In genomic region chr18:26057208-26057821, GRCh38 we compare ENCODE assay signal across 16 cellular contexts. TPM values are rescaled to one million over a fixed set of nuclear protein-coding genes. Genes with fewer than 3 reads are reported as not detected.
DNase-seq lines count a peak whose midpoint lies in the region; ATAC-seq and TF ChIP-seq lines count a peak whose summit lies in the region.
"Had no signal": no experiment of that assay in that cellular context is flagged by ENCODE, and none has a peak within 500 bp of the region (broad histone marks: within the 10 kb centered on the region; RNA-seq: fewer than 3 reads in every experiment).

No MANE protein-coding gene starts in this region.

- DNase-seq in activated naive CD8-positive, alpha-beta T cell treated with anti-CD3 and anti-CD28 coated beads, Interleukin-2, amount 50 U/mL, for 24 hours: no peak
- DNase-seq in activated naive CD8-positive, alpha-beta T cell treated with anti-CD3 and anti-CD28 coated beads for 36 hours: no peak
- DNase-seq in astrocyte of the hippocampus (ENCODE audit: low read depth, low spot score): peak; percentile 48
- DNase-seq in hepatocyte (ENCODE audit: low spot score): peak; percentile 25
- DNase-seq in trophoblast cell: peak; percentile 86
- no peak for DNase-seq in middle frontal gyrus (ENCODE audit: extremely low spot score, low spot score)
- DNase-seq in left lung: no peak
- DNase-seq: activated CD4-positive, alpha-beta memory T cell treated with anti-CD3 and anti-CD28 coated beads, Interleukin-2, amount 10 ng/mL, durations not matched to agents 7 days and 5 days; activated effector memory CD4-positive, alpha-beta T cell treated with Interleukin-2 at 50 U/mL for 16 hours; Caco-2; foreskin melanocyte; NCI-H2081; NCI-H524 treated with DMSO at 0.1 percent for 48 hours had no signal

- H4K91ac ChIP-seq in trophoblast cell (ENCODE audit: low read depth, low read length): no peak overlapping the region

- no peak overlapping the region for H2BK12ac ChIP-seq in trophoblast cell (ENCODE audit: low read length)

- H4K12ac ChIP-seq in trophoblast cell (ENCODE audit: low read depth, low read length): no peak overlapping the region

- peak; percentile 24 for ATAC-seq in activated naive CD8-positive, alpha-beta T cell treated with anti-CD3 and anti-CD28 coated beads, Interleukin-2, amount 50 U/mL, for 24 hours
- ATAC-seq in left lung: no peak
- ATAC-seq in GM21619 (IDR thresholded peaks at IDR 0.05; ENCODE audit: unreplicated experiment): no peak
- ATAC-seq: HCT116, Panc1 had no signal

- peaks cover 31% of the 10 kb centered on the region for H3K4me1 Mint-ChIP-seq in activated naive CD8-positive, alpha-beta T cell treated with anti-CD3 and anti-CD28 coated beads, Interleukin-2, amount 50 U/mL, for 24 hours
- peaks cover 19% of the 10 kb centered on the region for H3K4me1 Mint-ChIP-seq in activated naive CD8-positive, alpha-beta T cell treated with anti-CD3 and anti-CD28 coated beads for 36 hours
- H3K4me1 Mint-ChIP-seq: activated CD4-positive, alpha-beta memory T cell treated with anti-CD3 and anti-CD28 coated beads, Interleukin-2, amount 10 ng/mL, durations not matched to agents 7 days and 5 days had no signal

- TF ChIP-seq CTCF in hepatocyte (IDR thresholded peaks at IDR 0.05; ENCODE audit: poor library complexity) (no peak), left lung (IDR thresholded peaks at IDR 0.05) (no peak)

- no peaks in the 10 kb centered on the region for H3K27me3 Mint-ChIP-seq in activated naive CD8-positive, alpha-beta T cell treated with anti-CD3 and anti-CD28 coated beads, Interleukin-2, amount 50 U/mL, for 24 hours
- H3K27me3 Mint-ChIP-seq in activated naive CD8-positive, alpha-beta T cell treated with anti-CD3 and anti-CD28 coated beads for 36 hours: no peaks in the 10 kb centered on the region
- H3K27me3 Mint-ChIP-seq: activated CD4-positive, alpha-beta memory T cell treated with anti-CD3 and anti-CD28 coated beads, Interleukin-2, amount 10 ng/mL, durations not matched to agents 7 days and 5 days had no signal

- H2AFZ ChIP-seq in hepatocyte: no peak overlapping the region
- H2AFZ ChIP-seq in trophoblast cell (ENCODE audit: insufficient read depth, low read length, poor library complexity): no peak overlapping the region

- no peak overlapping the region for H3K9ac ChIP-seq in trophoblast cell (ENCODE audit: low read length)

- no peak overlapping the region for H3K4ac ChIP-seq in trophoblast cell (ENCODE audit: low read depth, low read length)

- no peaks in the 10 kb centered on the region for H3K4me1 ChIP-seq in hepatocyte (ENCODE audit: insufficient read depth)
- H3K4me1 ChIP-seq in trophoblast cell (ENCODE audit: control insufficient read depth in 1 of 2, insufficient read depth in 2 of 2, low read length in 2 of 2): peaks cover 0 to 3% of the 10 kb centered on the region in 2 experiments
- no peaks in the 10 kb centered on the region for H3K4me1 ChIP-seq in left lung
- H3K4me1 ChIP-seq: Caco-2 had no signal

- H2AK5ac ChIP-seq in trophoblast cell (ENCODE audit: low read length): no peak overlapping the region

- no peaks in the 10 kb centered on the region for H4K20me1 ChIP-seq in hepatocyte (ENCODE audit: insufficient read depth, poor library complexity, severe bottlenecking)

- H3K9me2 ChIP-seq in hepatocyte (replicated peaks; ENCODE audit: insufficient read depth): no peaks in the 10 kb centered on the region

- H3K79me1 ChIP-seq in trophoblast cell (ENCODE audit: low read length): no peaks in the 10 kb centered on the region

- peaks cover 53% of the 10 kb centered on the region for H3K36me3 Mint-ChIP-seq in activated naive CD8-positive, alpha-beta T cell treated with anti-CD3 and anti-CD28 coated beads, Interleukin-2, amount 50 U/mL, for 24 hours (ENCODE audit: low read depth)
- H3K36me3 Mint-ChIP-seq in activated naive CD8-positive, alpha-beta T cell treated with anti-CD3 and anti-CD28 coated beads for 36 hours: peaks cover 17% of the 10 kb centered on the region

- intact Hi-C loops in left lung (cut with DNase I): no loop called here

- no peak overlapping the region for H2BK5ac ChIP-seq in trophoblast cell (ENCODE audit: low read depth, low read length, poor library complexity)

- H4K8ac ChIP-seq in trophoblast cell (ENCODE audit: low read depth, low read length): no peak overlapping the region

- H3K27ac ChIP-seq in hepatocyte (no peak overlapping the region), trophoblast cell (ENCODE audit: low read depth, low read length) (no peak overlapping the region), left lung (no peak overlapping the region)

- H3K27me3 ChIP-seq in hepatocyte (no peaks in the 10 kb centered on the region), trophoblast cell (ENCODE audit: insufficient read depth, low read length) (no peaks in the 10 kb centered on the region), left lung (no peaks in the 10 kb centered on the region)

- H3K9me3 ChIP-seq in hepatocyte (ENCODE audit: low read depth) (no peaks in the 10 kb centered on the region), trophoblast cell (ENCODE audit: insufficient read depth, low read depth, low read length) (no peaks in the 10 kb centered on the region), left lung (no peaks in the 10 kb centered on the region)
- H3K9me3 ChIP-seq: Caco-2 had no signal

- H3K27ac Mint-ChIP-seq in activated naive CD8-positive, alpha-beta T cell treated with anti-CD3 and anti-CD28 coated beads, Interleukin-2, amount 50 U/mL, for 24 hours: no peak overlapping the region
- no peak overlapping the region for H3K27ac Mint-ChIP-seq in activated naive CD8-positive, alpha-beta T cell treated with anti-CD3 and anti-CD28 coated beads for 36 hours
- H3K27ac Mint-ChIP-seq: activated CD4-positive, alpha-beta memory T cell treated with anti-CD3 and anti-CD28 coated beads, Interleukin-2, amount 10 ng/mL, durations not matched to agents 7 days and 5 days had no signal

- no peak overlapping the region for H3K23ac ChIP-seq in trophoblast cell (ENCODE audit: low read length)

- no peak overlapping the region for H3K4me3 Mint-ChIP-seq in activated naive CD8-positive, alpha-beta T cell treated with anti-CD3 and anti-CD28 coated beads, Interleukin-2, amount 50 U/mL, for 24 hours
- no peak overlapping the region for H3K4me3 Mint-ChIP-seq in activated naive CD8-positive, alpha-beta T cell treated with anti-CD3 and anti-CD28 coated beads for 36 hours
- H3K4me3 Mint-ChIP-seq: activated CD4-positive, alpha-beta memory T cell treated with anti-CD3 and anti-CD28 coated beads, Interleukin-2, amount 10 ng/mL, durations not matched to agents 7 days and 5 days had no signal

- no peaks in the 10 kb centered on the region for H3K36me3 ChIP-seq in hepatocyte (replicated peaks; ENCODE audit: insufficient read depth, low read depth)
- peaks cover 15 to 18% of the 10 kb centered on the region in 2 experiments for H3K36me3 ChIP-seq in trophoblast cell (ENCODE audit: control insufficient read depth in 1 of 2, insufficient read depth in 2 of 2, low read length in 2 of 2)
- peaks cover 0 to 60% of the 10 kb centered on the region in 2 donors for H3K36me3 ChIP-seq in left lung

- H3K18ac ChIP-seq in trophoblast cell (ENCODE audit: low read length): no peak overlapping the region

- H3K4me3 ChIP-seq in hepatocyte (no peak overlapping the region), trophoblast cell (ENCODE audit: low read depth, low read length) (no peak overlapping the region), left lung (no peak overlapping the region)

- no peaks in the 10 kb centered on the region for H3K9me3 Mint-ChIP-seq in activated naive CD8-positive, alpha-beta T cell treated with anti-CD3 and anti-CD28 coated beads, Interleukin-2, amount 50 U/mL, for 24 hours
- no peaks in the 10 kb centered on the region for H3K9me3 Mint-ChIP-seq in activated naive CD8-positive, alpha-beta T cell treated with anti-CD3 and anti-CD28 coated beads for 36 hours
- H3K9me3 Mint-ChIP-seq: activated CD4-positive, alpha-beta memory T cell treated with anti-CD3 and anti-CD28 coated beads, Interleukin-2, amount 10 ng/mL, durations not matched to agents 7 days and 5 days had no signal

- no peak overlapping the region for H3K14ac ChIP-seq in trophoblast cell (ENCODE audit: low read length)

- H2BK120ac ChIP-seq in trophoblast cell (ENCODE audit: insufficient read depth, low read length, poor library complexity): no peak overlapping the region

- WGBS in hepatocyte (ENCODE audit: low lambda C conversion rate, missing lambda C conversion rate): 60% methylated on average over 9 of the region's 9 CpGs
- no CpG with 5 or more reads among the region's 9 CpGs for WGBS in trophoblast cell (ENCODE audit: extremely low coverage, insufficient coverage, insufficient read length)

- H3K79me2 ChIP-seq in hepatocyte: peaks cover 9% of the 10 kb centered on the region
- no peaks in the 10 kb centered on the region for H3K79me2 ChIP-seq in trophoblast cell (ENCODE audit: control insufficient read depth, insufficient read depth, low read length, poor library complexity)

- H3K4me2 ChIP-seq in hepatocyte (no peak overlapping the region), trophoblast cell (ENCODE audit: low read length) (no peak overlapping the region)

RNA-seq across cellular contexts. Expression of gene SS18, which starts 33.1 kb away (rescaled TPM):
- total RNA-seq in activated naive CD8-positive, alpha-beta T cell treated with anti-CD3 and anti-CD28 coated beads for 36 hours: 10 to 100 TPM; 51.8 to 53.3 TPM
- total RNA-seq in hepatocyte (95.9 and 111 TPM in 2 replicates), left lung (10 to 100 TPM; 56.9 to 58.5 TPM)
- polyA plus RNA-seq in hepatocyte: 43.4 and 44.7 TPM in 2 replicates
- polyA plus RNA-seq in trophoblast cell (2013): 86.9 and 90.0 TPM in 2 replicates

Comparison
In these comparisons a context has a peak if more than half of its experiments do, and no peak if none do; other contexts are left out.
1. DNase-seq: peak in astrocyte of the hippocampus (single experiment), hepatocyte (single experiment) and trophoblast cell (2 of 2); none in activated naive CD8-positive, alpha-beta T cell treated with anti-CD3 and anti-CD28 coated beads, Interleukin-2, amount 50 U/mL, for 24 hours (single experiment), activated naive CD8-positive, alpha-beta T cell treated with anti-CD3 and anti-CD28 coated beads for 36 hours (single experiment), middle frontal gyrus (single experiment) and left lung (0 of 2).